In genomic region chr6:46199387-46199786, GRCh38 we compare ENCODE assay signal across 1 cellular context.
TF ChIP-seq lines count a peak whose summit lies in the region.

No MANE protein-coding gene starts in this region.

TF ChIP-seq in HepG2, 621 proteins besides CTCF, POLR2A, EP300 and RAD21 (continued from another document):
- TF ChIP-seq, protein P1, sequence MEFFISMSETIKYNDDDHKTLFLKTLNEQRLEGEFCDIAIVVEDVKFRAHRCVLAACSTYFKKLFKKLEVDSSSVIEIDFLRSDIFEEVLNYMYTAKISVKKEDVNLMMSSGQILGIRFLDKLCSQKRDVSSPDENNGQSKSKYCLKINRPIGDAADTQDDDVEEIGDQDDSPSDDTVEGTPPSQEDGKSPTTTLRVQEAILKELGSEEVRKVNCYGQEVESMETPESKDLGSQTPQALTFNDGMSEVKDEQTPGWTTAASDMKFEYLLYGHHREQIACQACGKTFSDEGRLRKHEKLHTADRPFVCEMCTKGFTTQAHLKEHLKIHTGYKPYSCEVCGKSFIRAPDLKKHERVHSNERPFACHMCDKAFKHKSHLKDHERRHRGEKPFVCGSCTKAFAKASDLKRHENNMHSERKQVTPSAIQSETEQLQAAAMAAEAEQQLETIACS (CRISPR knock-in tag; IDR thresholded peaks at IDR 0.05): no peak
- TF ChIP-seq CAMTA2 (CRISPR knock-in tag; IDR thresholded peaks at IDR 0.05; ENCODE audit: borderline replicate concordance) (no peak), EED (CRISPR knock-in tag; IDR thresholded peaks at IDR 0.05) (no peak), IKZF4 (CRISPR knock-in tag; IDR thresholded peaks at IDR 0.05; ENCODE audit: borderline replicate concordance, low read depth, not compliant biosample characterization) (no peak), ZNF510 (CRISPR knock-in tag; IDR thresholded peaks at IDR 0.05; ENCODE audit: low read depth) (no peak)
